Comparison of ENCODE assay signal across 1 cellular context in genomic region chr7:32957326-32958045, GRCh38.
TF ChIP-seq lines count a peak whose summit lies in the region.

Gene FKBP9 (plus strand): TSS chr7:32957440. CDS start chr7:32957574, 134 bp downstream.

TF ChIP-seq in K562, 482 proteins besides CTCF, POLR2A, EP300 and RAD21 (continued from another document and continues in another):
- TF ChIP-seq BMI1 (IDR thresholded peaks at IDR 0.05; ENCODE audit: low read length) (no peak), TEAD1 (CRISPR knock-in tag; IDR thresholded peaks at IDR 0.05) (peak in 1 of 2 experiments; percentile 93; a peak in 1 of 4 replicates), PTRF (tag; IDR thresholded peaks at IDR 0.05) (no peak), THRA (IDR thresholded peaks at IDR 0.05) (no peak), ZNF668 (CRISPR knock-in tag; IDR thresholded peaks at IDR 0.05) (no peak), BRF2 (IDR thresholded peaks at IDR 0.05; ENCODE audit: borderline replicate concordance, insufficient read depth, insufficient read length) (no peak), ELK1 (CRISPR knock-in tag; IDR thresholded peaks at IDR 0.05) (no peak), TARDBP (IDR thresholded peaks at IDR 0.05) (0 out of 2 replicates have a peak, but pooled peaks have one; percentile 42), ZNF239 (CRISPR knock-in tag; IDR thresholded peaks at IDR 0.05) (no peak), PHB (CRISPR knock-in tag; IDR thresholded peaks at IDR 0.05) (no peak), POLR3A (IDR thresholded peaks at IDR 0.05; ENCODE audit: borderline replicate concordance, extremely low read depth, insufficient read depth, insufficient read length) (no peak), MCM2 (IDR thresholded peaks at IDR 0.05; ENCODE audit: low read depth) (no peak), XRCC3 (IDR thresholded peaks at IDR 0.05) (no peak), GTF3C2 (IDR thresholded peaks at IDR 0.05; ENCODE audit: borderline replicate concordance, extremely low read depth, insufficient read length) (peak; percentile 23), TRIM25 (IDR thresholded peaks at IDR 0.05; ENCODE audit: borderline replicate concordance) (no peak), XRCC5 (IDR thresholded peaks at IDR 0.05; ENCODE audit: low read depth, low read length) (no peak), SNAPC5 (CRISPR knock-in tag; IDR thresholded peaks at IDR 0.05) (no peak), BRF1 (IDR thresholded peaks at IDR 0.05; ENCODE audit: borderline replicate concordance, extremely low read depth, insufficient read length) (no peak), CREB5 (CRISPR knock-in tag; IDR thresholded peaks at IDR 0.05) (no peak), ZNF232 (CRISPR knock-in tag; IDR thresholded peaks at IDR 0.05) (no peak), CHD7 (IDR thresholded peaks at IDR 0.05; ENCODE audit: low read depth, low read length) (no peak), SNRNP70 (optimal IDR thresholded peaks at IDR 0.05; ENCODE audit: low read depth, low read length) (no peak), MEF2D (tag; conservative IDR thresholded peaks at IDR 0.05; ENCODE audit: low read depth) (0 out of 2 replicates have a peak, but pooled peaks have one; percentile 41), SMARCA4 (IDR thresholded peaks at IDR 0.05) (no peak), HES1 (IDR thresholded peaks at IDR 0.05; ENCODE audit: low read depth) (no peak), HDAC2 (IDR thresholded peaks at IDR 0.05) (no peak), HDAC3 (IDR thresholded peaks at IDR 0.05; ENCODE audit: borderline replicate concordance, partially characterized antibody) (no peak), CTBP1 (IDR thresholded peaks at IDR 0.05; ENCODE audit: borderline replicate concordance) (peak; percentile 94), MAZ (CRISPR knock-in tag; conservative IDR thresholded peaks at IDR 0.05 in 1 of 2, IDR thresholded peaks at IDR 0.05 in 1 of 2) (peak; percentile 8 to 91; a peak in 3 of 4 replicates), NFIC (IDR thresholded peaks at IDR 0.05) (peak; percentile 81), POLR2B (IDR thresholded peaks at IDR 0.05; ENCODE audit: low read depth, partially characterized antibody) (no peak), ZBTB8A (IDR thresholded peaks at IDR 0.05; ENCODE audit: partially characterized antibody) (no peak), RFX5 (IDR thresholded peaks at IDR 0.05; ENCODE audit: low read depth, low read length) (no peak), TBP (optimal IDR thresholded peaks at IDR 0.05; ENCODE audit: low read depth, low read length) (no peak), ZNF583 (CRISPR knock-in tag; IDR thresholded peaks at IDR 0.05) (peak; percentile 57; the same call in 1 of the 2 replicates), BRCA1 (IDR thresholded peaks at IDR 0.05) (no peak), BRCA1 (CRISPR knock-in tag; IDR thresholded peaks at IDR 0.05) (no peak; the same call in 1 of the 2 replicates)
